12 cellular contexts compared by ENCODE assay signal in the genomic region with DNA sequence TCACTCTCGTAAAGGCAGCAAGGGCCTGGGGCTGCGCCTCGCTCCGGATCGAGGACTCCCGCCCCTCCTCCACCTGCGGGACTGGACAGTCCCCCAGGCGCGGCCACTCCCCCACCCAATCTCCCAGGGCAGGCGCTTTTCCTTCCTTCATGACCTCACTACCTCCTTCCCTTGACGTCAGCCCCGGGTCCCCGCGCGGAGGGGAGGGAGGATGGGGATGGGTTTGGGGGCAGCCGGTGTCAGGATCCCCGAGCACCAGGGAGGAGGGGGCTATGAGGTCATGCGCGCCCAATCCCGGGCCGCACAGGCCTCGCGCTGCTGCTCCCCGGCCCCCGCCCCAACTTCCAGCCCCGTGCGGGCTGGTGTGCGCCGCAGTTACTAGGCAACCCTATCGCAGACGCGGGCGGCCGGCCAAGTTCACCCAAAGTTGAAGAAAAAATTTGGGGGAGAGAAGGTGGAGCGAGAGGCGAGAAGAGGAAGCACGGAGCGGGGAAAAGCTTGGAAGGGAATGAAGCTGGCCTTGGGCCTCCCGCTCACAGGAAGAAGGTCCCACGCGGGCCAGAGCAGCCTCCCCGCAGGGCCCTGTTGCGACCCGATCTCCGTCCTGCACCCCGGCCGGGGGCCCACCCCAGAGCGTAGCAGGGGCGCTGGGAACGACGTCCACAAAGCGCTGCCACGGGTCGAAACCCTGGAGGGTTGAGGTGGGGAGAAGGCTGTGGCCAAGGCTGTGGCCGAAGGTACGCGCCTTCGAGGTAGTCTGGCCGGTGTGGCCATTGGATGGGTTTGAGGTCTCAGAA. TPM values are rescaled to one million over a fixed set of nuclear protein-coding genes. Genes with fewer than 3 reads are reported as not detected.
DNase-seq lines count a peak whose midpoint lies in the region; ATAC-seq and TF ChIP-seq lines count a peak whose summit lies in the region.
"Had no signal": no experiment of that assay in that cellular context is flagged by ENCODE, and none has a peak within 500 bp of the region (broad histone marks: within the 10 kb centered on the region; RNA-seq: fewer than 3 reads in every experiment).

No MANE protein-coding gene starts in this region.

- H3K27ac Mint-ChIP-seq in activated T-cell treated with anti-CD3 and anti-CD28 coated beads, Interleukin-2, amount 50 U/mL, for 72 hours: no peak overlapping the region

- H3K27ac ChIP-seq in ectodermal cell (ENCODE audit: insufficient read depth, low read depth, low read length, poor library complexity, severe bottlenecking): no peak overlapping the region
- no peak overlapping the region for H3K27ac ChIP-seq in thymus (ENCODE audit: low read depth)
- no peak overlapping the region for H3K27ac ChIP-seq in Karpas-422 (ENCODE audit: low read length)
- no peak overlapping the region for H3K27ac ChIP-seq in substantia nigra (ENCODE audit: low read depth, low read length, poor library complexity, severe bottlenecking)
- H3K27ac ChIP-seq: gastrocnemius medialis had no signal

- no peak overlapping the region for H2AFZ ChIP-seq in Karpas-422 (ENCODE audit: low read length)

- peaks cover 83% of the 10 kb centered on the region for H3K27me3 Mint-ChIP-seq in activated T-cell treated with anti-CD3 and anti-CD28 coated beads, Interleukin-2, amount 50 U/mL, for 72 hours (ENCODE audit: low read depth)

- peaks cover 100% of the 10 kb centered on the region for H3K27me3 ChIP-seq in ectodermal cell (ENCODE audit: control insufficient read depth, insufficient read depth, low read length, poor library complexity, severe bottlenecking)
- H3K27me3 ChIP-seq in thymus (ENCODE audit: control insufficient read depth, insufficient read depth): peaks cover 59% of the 10 kb centered on the region
- H3K27me3 ChIP-seq in Karpas-422 (ENCODE audit: low read length): no peaks in the 10 kb centered on the region

- peaks cover 13% of the 10 kb centered on the region for H3K4me1 ChIP-seq in ectodermal cell (ENCODE audit: control insufficient read depth, insufficient read depth, low read length)
- peaks cover 9% of the 10 kb centered on the region for H3K4me1 ChIP-seq in thymus (ENCODE audit: control insufficient read depth, insufficient read depth, low read length)
- no peaks in the 10 kb centered on the region for H3K4me1 ChIP-seq in Karpas-422 (ENCODE audit: low read length)
- H3K4me1 ChIP-seq: gastrocnemius medialis had no signal

- no peaks in the 10 kb centered on the region for H4K20me1 ChIP-seq in Karpas-422 (ENCODE audit: insufficient read depth, low read depth, low read length)

- no peak for TF ChIP-seq POLR2A in GM18505 (IDR thresholded peaks at IDR 0.05; ENCODE audit: borderline replicate concordance, extremely low read depth, insufficient read depth, insufficient read length)

- peaks cover 8% of the 10 kb centered on the region for H3K4me1 Mint-ChIP-seq in activated T-cell treated with anti-CD3 and anti-CD28 coated beads, Interleukin-2, amount 50 U/mL, for 72 hours (ENCODE audit: low read depth)

- H3K9me3 Mint-ChIP-seq in activated T-cell treated with anti-CD3 and anti-CD28 coated beads, Interleukin-2, amount 50 U/mL, for 72 hours: no peaks in the 10 kb centered on the region

- H3K9ac ChIP-seq in Karpas-422 (ENCODE audit: low read length): no peak overlapping the region

- no peaks in the 10 kb centered on the region for H3K79me2 ChIP-seq in Karpas-422 (ENCODE audit: low read length)

- DNase-seq in activated T-cell treated with anti-CD3 and anti-CD28 coated beads, Interleukin-2, amount 50 U/mL, for 72 hours: no peak
- no peak for DNase-seq in activated T-cell treated with anti-CD3 and anti-CD28 coated beads for 4 hours
- DNase-seq in kidney glomerular epithelial cell (lab: John Stamatoyannopoulos, UW): peak; percentile 24
- DNase-seq in Karpas-422: no peak
- no peak for DNase-seq in substantia nigra (lab: John Stamatoyannopoulos, UW)
- DNase-seq: activated CD8-positive, alpha-beta memory T cell treated with anti-CD3 and anti-CD28 coated beads, Interleukin-2, amount 50 U/mL, for 4 hours; gastrocnemius medialis; HCEC 1CT; NCI-H526 had no signal

- no peaks in the 10 kb centered on the region for H3K9me2 ChIP-seq in Karpas-422 (replicated peaks; ENCODE audit: insufficient read depth, low read length)

- peak overlapping the region; percentile 24 to 51 for H3K4me3 Mint-ChIP-seq in activated T-cell treated with anti-CD3 and anti-CD28 coated beads, Interleukin-2, amount 50 U/mL, for 72 hours

- H3K36me3 ChIP-seq in ectodermal cell (ENCODE audit: control insufficient read depth, insufficient read depth, low read length) (no peaks in the 10 kb centered on the region), thymus (ENCODE audit: control insufficient read depth, insufficient read depth) (no peaks in the 10 kb centered on the region), Karpas-422 (ENCODE audit: insufficient read depth, low read length) (no peaks in the 10 kb centered on the region)
- H3K36me3 ChIP-seq: gastrocnemius medialis had no signal

- no peak for ATAC-seq in activated T-cell treated with anti-CD3 and anti-CD28 coated beads, Interleukin-2, amount 50 U/mL, for 72 hours (replicated peaks in 1 of 2)
- no peak for ATAC-seq in GM18505 (IDR thresholded peaks at IDR 0.05; ENCODE audit: unreplicated experiment)
- ATAC-seq: gastrocnemius medialis had no signal

- H3K9me3 ChIP-seq in ectodermal cell (ENCODE audit: control insufficient read depth, low read length): no peaks in the 10 kb centered on the region
- H3K9me3 ChIP-seq in thymus (ENCODE audit: control insufficient read depth): peaks cover 3% of the 10 kb centered on the region
- no peaks in the 10 kb centered on the region for H3K9me3 ChIP-seq in Karpas-422 (ENCODE audit: low read length)
- H3K9me3 ChIP-seq: gastrocnemius medialis had no signal

- peaks cover 0 to 2% of the 10 kb centered on the region in 2 donors for H3K36me3 Mint-ChIP-seq in activated T-cell treated with anti-CD3 and anti-CD28 coated beads, Interleukin-2, amount 50 U/mL, for 72 hours (ENCODE audit: insufficient read depth in 2 of 2)

- peak overlapping the region; percentile 14 for H3K4me3 ChIP-seq in ectodermal cell (ENCODE audit: insufficient read depth, low read depth, low read length)
- peak overlapping the region; percentile 12 for H3K4me3 ChIP-seq in thymus (ENCODE audit: low read length)
- H3K4me3 ChIP-seq in Karpas-422 (ENCODE audit: low read length): no peak overlapping the region
- H3K4me3 ChIP-seq: gastrocnemius medialis had no signal

- H3K4me2 ChIP-seq in Karpas-422 (ENCODE audit: low read depth, low read length, poor library complexity, severe bottlenecking): no peak overlapping the region

- WGBS in ectodermal cell, 2 experiments: 2 to 4% methylated on average over 53 to 59 of the region's 59 CpGs
- WGBS in thymus: 7% methylated on average over 59 of the region's 59 CpGs

RNA-seq across cellular contexts. Expression of gene WT1, which starts 8.3 kb away (rescaled TPM):
- total RNA-seq in activated T-cell treated with anti-CD3 and anti-CD28 coated beads, Interleukin-2, amount 50 U/mL, for 72 hours: not detected
- polyA plus RNA-seq in ectodermal cell (2013, experiment 1 of 4): not detected
- polyA plus RNA-seq in ectodermal cell (2013, experiment 2 of 4): not detected
- not detected for polyA plus RNA-seq in ectodermal cell (2013, experiment 3 of 4)
- polyA plus RNA-seq in ectodermal cell (2013, experiment 4 of 4): not detected
- 0.16 TPM for polyA plus RNA-seq in thymus
- total RNA-seq in Karpas-422 (2014; rRNA removed; shearing (Covaris generic); ENCODE audit: low replicate concordance): 0.52 and 0.69 TPM in 2 replicates
- total RNA-seq: gastrocnemius medialis had no signal
